8 cellular contexts compared by ENCODE assay signal in genomic region chr19:53192771-53193533, GRCh38. TPM values are rescaled to one million over a fixed set of nuclear protein-coding genes. Genes with fewer than 3 reads are reported as not detected.
DNase-seq lines count a peak whose midpoint lies in the region; ATAC-seq and TF ChIP-seq lines count a peak whose summit lies in the region.

Gene ZNF665 (minus strand): TSS chr19:53193358. CDS start chr19:53182898, 10,460 bp downstream.

- peaks cover 16 to 36% (median 25%) of the 10 kb centered on the region in 10 experiments; a peak in 19 of 20 replicates for H3K4me1 ChIP-seq in BLaER1 treated with 17β-estradiol and CSF1 and Interleukin-3, amounts not matched to agents 10 nM and 100 nM
- H3K4me1 ChIP-seq in HAP-1 (no peaks in the 10 kb centered on the region), PC-9 (replicated peaks; ENCODE audit: insufficient read depth) (peaks cover 8% of the 10 kb centered on the region)

- peak within 1 kb of the TSS; percentile 88 to 96 (median 94) for H3K9ac ChIP-seq in BLaER1 treated with 17β-estradiol and CSF1 and Interleukin-3, amounts not matched to agents 10 nM and 100 nM

- ATAC-seq in stimulated activated effector memory CD8-positive, alpha-beta T cell treated with anti-CD3 and anti-CD28 coated beads, Interleukin-12 subunit alpha, Interleukin-12 subunit beta, amount 100 ng/mL, for 72 hours: peak; percentile 87
- no peak for ATAC-seq in HG02981 (IDR thresholded peaks at IDR 0.05; ENCODE audit: unreplicated experiment)

- intact Hi-C loops in PC-9 (cut with micrococcal nuclease; ENCODE audit: unreplicated experiment): loop anchor here (10.0 kb wide), 3 partner anchors 172 to 842 kb away; partner anchors contain the start of genes ZNF525 and ZNF888

- BruUV-seq in PC-9 (replicated peaks; lab: Mats Ljungman, UMichigan): TSS peak; percentile 90

- peaks cover 39% of the 10 kb centered on the region for H3K36me3 Mint-ChIP-seq in nephron (ENCODE audit: low read depth)
- H3K36me3 Mint-ChIP-seq in stimulated activated effector memory CD8-positive, alpha-beta T cell treated with anti-CD3 and anti-CD28 coated beads, Interleukin-12 subunit alpha, Interleukin-12 subunit beta, amount 100 ng/mL, for 72 hours: peaks cover 13% of the 10 kb centered on the region

- no peaks in the 10 kb centered on the region for H3K27me3 Mint-ChIP-seq in nephron (ENCODE audit: low read depth)

- peaks cover 13 to 26% (median 22%) of the 10 kb centered on the region in 11 experiments for H3K36me3 ChIP-seq in BLaER1 treated with 17β-estradiol and CSF1 and Interleukin-3, amounts not matched to agents 10 nM and 100 nM
- H3K36me3 ChIP-seq in HAP-1 (replicated peaks): no peaks in the 10 kb centered on the region
- peaks cover 13% of the 10 kb centered on the region; the same call in 1 of the 2 replicates for H3K36me3 ChIP-seq in PC-9 (ENCODE audit: low read depth)

- no peaks in the 10 kb centered on the region for H3K27me3 ChIP-seq in BLaER1 treated with 17β-estradiol and CSF1 and Interleukin-3, amounts not matched to agents 10 nM and 100 nM
- H3K27me3 ChIP-seq in HAP-1 (ENCODE audit: low read depth) (no peaks in the 10 kb centered on the region), PC-9 (ENCODE audit: insufficient read depth, low read depth) (no peaks in the 10 kb centered on the region)

- H3K9me2 ChIP-seq in PC-9 (ENCODE audit: insufficient read depth): no peaks in the 10 kb centered on the region

- H3K9me3 ChIP-seq in BLaER1 treated with 17β-estradiol and CSF1 and Interleukin-3, amounts not matched to agents 10 nM and 100 nM (replicated peaks in 1 of 11): peaks cover 22 to 43% (median 27%) of the 10 kb centered on the region in 11 experiments
- H3K9me3 ChIP-seq in HAP-1: no peaks in the 10 kb centered on the region
- H3K9me3 ChIP-seq in PC-9 (ENCODE audit: insufficient read depth, low read depth): peaks cover 20% of the 10 kb centered on the region

- peak within 1 kb of the TSS; percentile 88 to 94 (median 94) for H3K27ac Mint-ChIP-seq in nephron
- peak within 1 kb of the TSS; percentile 93 for H3K27ac Mint-ChIP-seq in stimulated activated effector memory CD8-positive, alpha-beta T cell treated with anti-CD3 and anti-CD28 coated beads, Interleukin-12 subunit alpha, Interleukin-12 subunit beta, amount 100 ng/mL, for 72 hours

- DNase-seq in HAP-1 (ENCODE audit: low spot score in 2 of 2) (peak; percentile 28 to 65), PC-9 (peak; percentile 78 to 81), fibroblast of villous mesenchyme (ENCODE audit: low read depth) (peak; percentile 87)
- DNase-seq in activated effector memory CD4-positive, alpha-beta T cell treated with anti-CD3 and anti-CD28 coated beads, Interleukin-2, amount 50 U/mL, for 16 hours: peak; percentile 93
- peak; percentile 49 to 80 for DNase-seq in stimulated activated effector memory CD8-positive, alpha-beta T cell treated with anti-CD3 and anti-CD28 coated beads, Interleukin-12 subunit alpha, Interleukin-12 subunit beta, amount 100 ng/mL, for 72 hours (ENCODE audit: low spot score in 2 of 2)

- H3K27ac ChIP-seq in BLaER1 treated with 17β-estradiol and CSF1 and Interleukin-3, amounts not matched to agents 10 nM and 100 nM: peak within 1 kb of the TSS; percentile 82 to 95 (median 92)
- H3K27ac ChIP-seq in PC-9: peak within 1 kb of the TSS; percentile 43

- H2AFZ ChIP-seq in PC-9: peak within 1 kb of the TSS; percentile 100

- H3K4me2 ChIP-seq in BLaER1 treated with 17β-estradiol and CSF1 and Interleukin-3, amounts not matched to agents 10 nM and 100 nM: peak within 1 kb of the TSS; percentile 78 to 96 (median 93)
- H3K4me2 ChIP-seq in PC-9: peak within 1 kb of the TSS; percentile 85

- H3K4me3 Mint-ChIP-seq in nephron: peak within 1 kb of the TSS; percentile 95 to 98 (median 97)
- H3K4me3 Mint-ChIP-seq in stimulated activated effector memory CD8-positive, alpha-beta T cell treated with anti-CD3 and anti-CD28 coated beads, Interleukin-12 subunit alpha, Interleukin-12 subunit beta, amount 100 ng/mL, for 72 hours: peak within 1 kb of the TSS; percentile 89

- CTCF ChIA-PET in PC-9 (lab: Charles Lee): interaction anchor here (0.7 kb wide), 1 partner anchor 308 kb away, joined by 7 read pairs; no protein-coding TSS in a partner anchor

- TF ChIP-seq CTCF in PC-9 (conservative IDR thresholded peaks at IDR 0.05) (no peak), fibroblast of villous mesenchyme (IDR thresholded peaks at IDR 0.05; ENCODE audit: insufficient read depth, low read depth, low read length) (no peak), nephron (IDR thresholded peaks at IDR 0.05; ENCODE audit: unreplicated experiment in 3 of 3) (no peak)

- peak within 1 kb of the TSS; percentile 74 to 91 (median 84) for H3K4me3 ChIP-seq in BLaER1 treated with 17β-estradiol and CSF1 and Interleukin-3, amounts not matched to agents 10 nM and 100 nM
- H3K4me3 ChIP-seq in HAP-1: peak within 1 kb of the TSS; percentile 33
- H3K4me3 ChIP-seq in PC-9: peak within 1 kb of the TSS; percentile 84
- H3K4me3 ChIP-seq in fibroblast of villous mesenchyme (ENCODE audit: low read depth, low read length): peak within 1 kb of the TSS; percentile 82

- no peaks in the 10 kb centered on the region for H4K20me1 ChIP-seq in BLaER1 treated with 17β-estradiol and CSF1 and Interleukin-3, amounts not matched to agents 10 nM and 100 nM
- no peaks in the 10 kb centered on the region for H4K20me1 ChIP-seq in PC-9 (ENCODE audit: insufficient read depth)

- H3K9me3 Mint-ChIP-seq in nephron: peaks cover 2% of the 10 kb centered on the region
- peaks cover 12% of the 10 kb centered on the region for H3K9me3 Mint-ChIP-seq in stimulated activated effector memory CD8-positive, alpha-beta T cell treated with anti-CD3 and anti-CD28 coated beads, Interleukin-12 subunit alpha, Interleukin-12 subunit beta, amount 100 ng/mL, for 72 hours

- POLR2A ChIA-PET in PC-9 (lab: Charles Lee; ENCODE audit: unreplicated experiment): no interaction called here

- H3K4me1 Mint-ChIP-seq in nephron: peaks cover 21% of the 10 kb centered on the region
- peaks cover 27% of the 10 kb centered on the region for H3K4me1 Mint-ChIP-seq in stimulated activated effector memory CD8-positive, alpha-beta T cell treated with anti-CD3 and anti-CD28 coated beads, Interleukin-12 subunit alpha, Interleukin-12 subunit beta, amount 100 ng/mL, for 72 hours

- H3F3A ChIP-seq in PC-9 (ENCODE audit: insufficient read depth, low read depth): peaks cover 30% of the 10 kb centered on the region; the same call in 1 of the 2 replicates

- no peaks in the 10 kb centered on the region for H3K79me2 ChIP-seq in PC-9 (ENCODE audit: low read depth)

- in situ Hi-C loops in HAP-1 (cut with MboI; ENCODE audit: low sequenced_read_pairs): no loop called here

RNA-seq across cellular contexts. Expression of gene ZNF665, which starts in this region (rescaled TPM):
- total RNA-seq in PC-9 (2021): 6.8 and 11.2 TPM in 2 replicates
- 0.32 and 0.86 TPM in 2 replicates for total RNA-seq in fibroblast of villous mesenchyme

Comparison
In these comparisons a context has a peak if more than half of its experiments do, and no peak if none do; other contexts are left out.
1. Peak in DNase-seq and H3K4me3 ChIP-seq in fibroblast of villous mesenchyme; RNA of the gene not detected or under 1 TPM.
2. H3K4me3 ChIP-seq: peak in every context shown above with its lines; median percentile 84 in BLaER1 treated with 17β-estradiol and CSF1 and Interleukin-3, amounts not matched to agents 10 nM and 100 nM; 84 in PC-9; 82 in fibroblast of villous mesenchyme; 33 in HAP-1.